Comparison of ENCODE assay signal across 11 cellular contexts in the genomic region with DNA sequence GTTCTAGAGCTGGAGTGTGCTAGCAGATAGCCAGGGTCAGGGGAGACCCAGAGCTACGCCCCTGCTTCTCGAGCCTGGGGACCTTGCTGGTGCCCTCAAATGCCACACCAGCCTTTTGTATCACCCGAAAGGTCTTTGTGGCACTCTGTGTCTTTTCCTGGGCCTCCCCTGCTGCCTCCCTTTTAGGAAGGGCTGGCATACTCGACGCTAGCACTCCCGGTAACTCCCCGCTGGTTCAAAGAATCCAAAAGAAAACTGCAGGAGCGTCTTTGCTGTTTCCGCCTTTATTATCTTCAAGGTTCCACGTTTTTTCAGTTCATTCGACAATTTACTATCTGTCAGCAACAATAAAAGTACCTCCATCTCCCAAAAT. TPM values are rescaled to one million over a fixed set of nuclear protein-coding genes. Genes with fewer than 3 reads are reported as not detected.
DNase-seq lines count a peak whose midpoint lies in the region; ATAC-seq and TF ChIP-seq lines count a peak whose summit lies in the region.
"Had no signal": no experiment of that assay in that cellular context is flagged by ENCODE, and none has a peak within 500 bp of the region (broad histone marks: within the 10 kb centered on the region; RNA-seq: fewer than 3 reads in every experiment).

No MANE protein-coding gene starts in this region.

- no peak for ATAC-seq in HG03342 (IDR thresholded peaks at IDR 0.05; ENCODE audit: unreplicated experiment)
- ATAC-seq: naive thymus-derived CD4-positive, alpha-beta T cell; stimulated activated naive CD8-positive, alpha-beta T cell treated with anti-CD3 and anti-CD28 coated beads, Interleukin-15, amount 100 ng/mL, for 72 hours had no signal

- H3K27ac ChIP-seq in Peyer's patch (peak overlapping the region; percentile 32 to 94 (median 88)), dorsolateral prefrontal cortex (peak overlapping the region in 58 of 59 donors; percentile 4 to 91 (median 78)), testis (peak overlapping the region; percentile 86 to 87)

- peak overlapping the region; percentile 52 for H3K9ac ChIP-seq in mucosa of stomach (ENCODE audit: low read length)

- TF ChIP-seq POLR2A in Peyer's patch (IDR thresholded peaks at IDR 0.05) (no peak), testis (IDR thresholded peaks at IDR 0.05) (no peak)

- H3K4me3 ChIP-seq in Peyer's patch = peak overlapping the region in 2 of 4 donors; percentile 1 to 13
- H3K4me3 ChIP-seq in dorsolateral prefrontal cortex = peak overlapping the region in 42 of 59 donors; percentile 0 to 47 (median 24)
- H3K4me3 ChIP-seq in mucosa of stomach (ENCODE audit: low read length) = no peak overlapping the region
- H3K4me3 ChIP-seq in testis = no peak overlapping the region

- WGBS in testis, 2 donors = 31 to 39% methylated on average over 10 to 11 of the region's 11 CpGs

- H3K36me3 ChIP-seq in Peyer's patch = no peaks in the 10 kb centered on the region
- no peaks in the 10 kb centered on the region for H3K36me3 ChIP-seq in mucosa of stomach (ENCODE audit: control insufficient read depth, insufficient read depth, low read length)
- H3K36me3 ChIP-seq in testis (ENCODE audit: low read depth, missing control alignments) = no peaks in the 10 kb centered on the region

- TF ChIP-seq CTCF in Peyer's patch (IDR thresholded peaks at IDR 0.05) = no peak
- no peak for TF ChIP-seq CTCF in dorsolateral prefrontal cortex (IDR thresholded peaks at IDR 0.05 in 54 of 56, conservative IDR thresholded peaks at IDR 0.05 in 2 of 56; ENCODE audit: low read depth in 1 of 56, partially characterized antibody in 56 of 56)
- no peak for TF ChIP-seq CTCF in testis (IDR thresholded peaks at IDR 0.05)

- peaks cover 0 to 72% (median 5%) of the 10 kb centered on the region in 4 donors for H3K4me1 ChIP-seq in Peyer's patch
- H3K4me1 ChIP-seq in mucosa of stomach (ENCODE audit: control insufficient read depth, insufficient read depth, low read length) = peaks cover 45% of the 10 kb centered on the region
- peaks cover 48% of the 10 kb centered on the region for H3K4me1 ChIP-seq in testis

- no peaks in the 10 kb centered on the region for H3K27me3 ChIP-seq in Peyer's patch
- H3K27me3 ChIP-seq in dorsolateral prefrontal cortex = no peaks in the 10 kb centered on the region
- no peaks in the 10 kb centered on the region for H3K27me3 ChIP-seq in mucosa of stomach (ENCODE audit: control insufficient read depth, insufficient read depth, low read length)
- no peaks in the 10 kb centered on the region for H3K27me3 ChIP-seq in testis

- intact Hi-C loops in dorsolateral prefrontal cortex (cut with DNase I) (no loop called here), testis (cut with DNase I; ENCODE audit: low total_unique reads) (no loop called here)

- H3K9me3 ChIP-seq in Peyer's patch (no peaks in the 10 kb centered on the region), mucosa of stomach (ENCODE audit: control insufficient read depth, low read length) (no peaks in the 10 kb centered on the region), testis (no peaks in the 10 kb centered on the region)

- in situ Hi-C loops in G401 (cut with HindIII; ENCODE audit: low sequenced_read_pairs) = no loop called here

- DNase-seq in Peyer's patch = no peak
- no peak for DNase-seq in dorsolateral prefrontal cortex
- DNase-seq in testis = no peak
- no peak for DNase-seq in NOMO-1 treated with DMSO at 0.1 percent for 48 hours (lab: John Stamatoyannopoulos, UW; ENCODE audit: unreplicated experiment)
- DNase-seq in cerebellar nuclear complex (lab: John Stamatoyannopoulos, UW) = no peak
- DNase-seq in G401 (ENCODE audit: low spot score) = no peak
- DNase-seq: naive thymus-derived CD4-positive, alpha-beta T cell; NCI-H187; stimulated activated naive CD8-positive, alpha-beta T cell treated with anti-CD3 and anti-CD28 coated beads, Interleukin-15, amount 100 ng/mL, for 72 hours had no signal

RNA-seq across cellular contexts. Expression of gene CTBP2, which starts 36.3 kb away (rescaled TPM):
- 10 to 100 TPM; 53.6 to 83.8 (median 64.7) TPM for total RNA-seq in Peyer's patch
- 10 to 100 TPM; 31.4 to 73.2 (median 44.4) TPM for total RNA-seq in dorsolateral prefrontal cortex
- total RNA-seq in testis = 10 to 100 TPM; 44.7 to 79.5 TPM
- 52.4 TPM for polyA plus RNA-seq in testis (ENCODE audit: insufficient read depth, low read depth, low replicate concordance)
- total RNA-seq in G401 (2014; rRNA removed; shearing (Covaris generic)) = 85.3 and 98.5 TPM in 2 replicates

Comparison
In these comparisons a context has a peak if more than half of its experiments do, and no peak if none do; other contexts are left out.
1. H3K4me3 ChIP-seq: peak in dorsolateral prefrontal cortex (42 of 59); none in mucosa of stomach (single experiment) and testis (0 of 2).
2. Peak in every context shown above with its lines, with median percentiles within 50 percentile points of each other: H3K27ac ChIP-seq.